ENCODE assay signal across 8 cellular contexts in genomic region chr6:47733879-47734558, GRCh38. TPM values are rescaled to one million over a fixed set of nuclear protein-coding genes. Genes with fewer than 3 reads are reported as not detected.
A peak's percentile ranks its signal among the peaks of the same experiment; 100 is the strongest.
DNase-seq lines count a peak whose midpoint lies in the region; ATAC-seq and TF ChIP-seq lines count a peak whose summit lies in the region.

No MANE protein-coding gene starts in this region.

- TF ChIP-seq CTCF in AG04450 (IDR thresholded peaks at IDR 0.05; ENCODE audit: low read depth, low read length) (peak; percentile 18; the same call in 1 of the 2 replicates), Peyer's patch (IDR thresholded peaks at IDR 0.05) (peak in 4 of 6 experiments; percentile 30 to 65 (median 58)), kidney epithelial cell (IDR thresholded peaks at IDR 0.05; ENCODE audit: insufficient read depth, low read length, poor library complexity, severe bottlenecking) (peak; percentile 43)

- POLR2A ChIA-PET in AG04450 (lab: Yijun Ruan, JAX): no interaction called here

- H3K9me3 ChIP-seq in AG04450 (ENCODE audit: control insufficient read depth, insufficient read depth, low read length) (no peaks in the 10 kb centered on the region), Peyer's patch (no peaks in the 10 kb centered on the region)

- DNase-seq in AG04450 (ENCODE audit: low read depth, low spot score) (no peak), Peyer's patch (no peak), kidney epithelial cell (ENCODE audit: low read depth) (no peak), GM03348 (ENCODE audit: low spot score) (no peak), SIG-M5 treated with dmso at 0.1 percent for 504 hours (lab: John Stamatoyannopoulos, UW; ENCODE audit: unreplicated experiment) (no peak), dedifferentiated amniotic fluid mesenchymal stem cell (ENCODE audit: extremely low spot score) (no peak)

- CTCF ChIA-PET in AG04450 (lab: Charles Lee): interaction anchor here (0.6 to 2.2 kb wide), 6 partner anchors 17 to 452 kb away, joined by 3 to 23 read pairs (median 3); no protein-coding TSS in a partner anchor

- ATAC-seq in GM18505 (IDR thresholded peaks at IDR 0.05; ENCODE audit: unreplicated experiment) (peak; percentile 65), HG03135 (IDR thresholded peaks at IDR 0.05; ENCODE audit: unreplicated experiment) (peak; percentile 78)

- no peaks in the 10 kb centered on the region for H3K4me1 ChIP-seq in Peyer's patch

- H3K36me3 ChIP-seq in Peyer's patch (no peaks in the 10 kb centered on the region), kidney epithelial cell (ENCODE audit: control insufficient read depth, insufficient read depth, low read length) (no peaks in the 10 kb centered on the region)

- H3K4me3 ChIP-seq in AG04450 (ENCODE audit: low read depth, low read length): no peak overlapping the region
- no peak overlapping the region for H3K4me3 ChIP-seq in Peyer's patch
- no peak overlapping the region for H3K4me3 ChIP-seq in kidney epithelial cell (ENCODE audit: low read depth, low read length)

- no peak for TF ChIP-seq POLR2A in GM18505 (IDR thresholded peaks at IDR 0.05; ENCODE audit: borderline replicate concordance, extremely low read depth, insufficient read depth, insufficient read length)
- TF ChIP-seq POLR2A in Peyer's patch (IDR thresholded peaks at IDR 0.05): no peak

- H3K27me3 ChIP-seq in AG04450 (ENCODE audit: control insufficient read depth, insufficient read depth, low read length): no peaks in the 10 kb centered on the region
- no peaks in the 10 kb centered on the region for H3K27me3 ChIP-seq in Peyer's patch
- H3K27me3 ChIP-seq in kidney epithelial cell (ENCODE audit: control insufficient read depth, insufficient read depth, low read length): no peaks in the 10 kb centered on the region

- no peak overlapping the region for H3K27ac ChIP-seq in AG04450 (ENCODE audit: low read depth, low read length)
- no peak overlapping the region for H3K27ac ChIP-seq in Peyer's patch

RNA-seq across cellular contexts. Expression of gene ADGRF4, which starts 35.6 kb away (rescaled TPM):
- polyA plus RNA-seq in AG04450 (2011; rRNA removed): 0.02 TPM in 1 of 2 replicates, not detected in the other
- 0.05 TPM in 1 of 2 replicates, not detected in the other for polyA minus RNA-seq in AG04450 (2011; rRNA and poly(A)+ RNA removed)
- under 1 TPM in 3 of 4 donors, not detected in 1; 0.18 to 0.80 (median 0.57) TPM for total RNA-seq in Peyer's patch
- total RNA-seq in kidney epithelial cell: 5.5 and 7.7 TPM in 2 replicates

RNA-seq across cellular contexts. Expression of gene OPN5, which starts 47.8 kb away (rescaled TPM):
- polyA plus RNA-seq in AG04450 (2011; rRNA removed): not detected in 2 replicates
- polyA minus RNA-seq in AG04450 (2011; rRNA and poly(A)+ RNA removed): not detected in 2 replicates
- not detected for total RNA-seq in Peyer's patch
- total RNA-seq in kidney epithelial cell: not detected in 2 replicates
